In genomic region chr20:1313236-1313964, GRCh38 we compare ENCODE assay signal across 1 cellular context.
A peak's percentile ranks its signal among the peaks of the same experiment; 100 is the strongest.
TF ChIP-seq lines count a peak whose summit lies in the region.

No MANE protein-coding gene starts in this region.

TF ChIP-seq in K562, 482 proteins besides CTCF, POLR2A, EP300 and RAD21 (continued from another document):
- TF ChIP-seq RERE (CRISPR knock-in tag; IDR thresholded peaks at IDR 0.05; ENCODE audit: borderline replicate concordance) (no peak), THAP12 (CRISPR knock-in tag; IDR thresholded peaks at IDR 0.05) (no peak), ELF1 (tag; IDR thresholded peaks at IDR 0.05) (peak; percentile 25; the same call in 1 of the 2 replicates), CTCFL (IDR thresholded peaks at IDR 0.05; ENCODE audit: borderline replicate concordance, insufficient read depth, low read depth, low read length, poor library complexity, severe bottlenecking) (peak; percentile 51), BHLHE40 (IDR thresholded peaks at IDR 0.05; ENCODE audit: low read length) (no peak), RBM25 (IDR thresholded peaks at IDR 0.05; ENCODE audit: low read depth, low read length, severe bottlenecking) (no peak), KLF1 (tag; IDR thresholded peaks at IDR 0.05) (no peak), STAG1 (CRISPR knock-in tag; IDR thresholded peaks at IDR 0.05; ENCODE audit: borderline replicate concordance) (peak; percentile 52; the same call in 1 of the 2 replicates), ARHGAP35 (IDR thresholded peaks at IDR 0.05; ENCODE audit: partially characterized antibody) (no peak), MGA (IDR thresholded peaks at IDR 0.05) (no peak), SRSF9 (IDR thresholded peaks at IDR 0.05; ENCODE audit: borderline replicate concordance, low read depth, low read length) (no peak), POLR2AphosphoS2 (IDR thresholded peaks at IDR 0.05; ENCODE audit: low read length) (no peak), LCOR (CRISPR knock-in tag; IDR thresholded peaks at IDR 0.05) (0 out of 2 replicates have a peak, but pooled peaks have one; percentile 30), SMC3 (conservative IDR thresholded peaks at IDR 0.05; ENCODE audit: insufficient read depth, low read depth, low read length) (peak; percentile 68), GTF2E2 (tag; IDR thresholded peaks at IDR 0.05) (no peak), GATAD2B (IDR thresholded peaks at IDR 0.05; ENCODE audit: borderline replicate concordance) (no peak), HDAC6 (IDR thresholded peaks at IDR 0.05; ENCODE audit: low read depth, low read length) (no peak), NFE2L1 (tag; IDR thresholded peaks at IDR 0.05; ENCODE audit: borderline replicate concordance, low read depth) (no peak), ZNF445 (CRISPR knock-in tag; IDR thresholded peaks at IDR 0.05; ENCODE audit: low read depth) (no peak), MAZ (CRISPR knock-in tag; conservative IDR thresholded peaks at IDR 0.05 in 1 of 2, IDR thresholded peaks at IDR 0.05 in 1 of 2) (0 out of 4 replicates have a peak, but pooled peaks of 1 of the 2 experiments have one; percentile 36), CC2D1A (IDR thresholded peaks at IDR 0.05) (0 out of 2 replicates have a peak, but pooled peaks have one; percentile 17), HNRNPK (IDR thresholded peaks at IDR 0.05; ENCODE audit: low read depth, low read length, poor library complexity, severe bottlenecking) (no peak)
TF ChIP-seq in K562: peak in this region for 15.
